Comparison of ENCODE assay signal across 1 cellular context in genomic region chr19:15418112-15418587, GRCh38.
TF ChIP-seq lines count a peak whose summit lies in the region.

No MANE protein-coding gene starts in this region.

TF ChIP-seq in SK-N-SH, 30 proteins besides CTCF, POLR2A, EP300 and RAD21:
- TF ChIP-seq SMC3 (IDR thresholded peaks at IDR 0.05; ENCODE audit: low read depth, low read length) (no peak), TAF1 (IDR thresholded peaks at IDR 0.05; ENCODE audit: borderline replicate concordance, low read depth, low read length) (no peak), RXRA (IDR thresholded peaks at IDR 0.05; ENCODE audit: borderline replicate concordance, low read depth) (no peak), FOXM1 (IDR thresholded peaks at IDR 0.05; ENCODE audit: low read depth) (no peak), PBX3 (IDR thresholded peaks at IDR 0.05) (no peak), NFIC (IDR thresholded peaks at IDR 0.05; ENCODE audit: borderline replicate concordance) (no peak), NRF1 (IDR thresholded peaks at IDR 0.05; ENCODE audit: low read depth, low read length) (no peak), MAX (IDR thresholded peaks at IDR 0.05; ENCODE audit: low read depth) (no peak), RFX5 (IDR thresholded peaks at IDR 0.05; ENCODE audit: low read length) (no peak), RCOR1 (IDR thresholded peaks at IDR 0.05; ENCODE audit: low read length) (no peak), ELF1 (IDR thresholded peaks at IDR 0.05) (no peak), FOSL2 (IDR thresholded peaks at IDR 0.05; ENCODE audit: borderline replicate concordance, low read depth) (no peak)
- TF ChIP-seq, protein P1, sequence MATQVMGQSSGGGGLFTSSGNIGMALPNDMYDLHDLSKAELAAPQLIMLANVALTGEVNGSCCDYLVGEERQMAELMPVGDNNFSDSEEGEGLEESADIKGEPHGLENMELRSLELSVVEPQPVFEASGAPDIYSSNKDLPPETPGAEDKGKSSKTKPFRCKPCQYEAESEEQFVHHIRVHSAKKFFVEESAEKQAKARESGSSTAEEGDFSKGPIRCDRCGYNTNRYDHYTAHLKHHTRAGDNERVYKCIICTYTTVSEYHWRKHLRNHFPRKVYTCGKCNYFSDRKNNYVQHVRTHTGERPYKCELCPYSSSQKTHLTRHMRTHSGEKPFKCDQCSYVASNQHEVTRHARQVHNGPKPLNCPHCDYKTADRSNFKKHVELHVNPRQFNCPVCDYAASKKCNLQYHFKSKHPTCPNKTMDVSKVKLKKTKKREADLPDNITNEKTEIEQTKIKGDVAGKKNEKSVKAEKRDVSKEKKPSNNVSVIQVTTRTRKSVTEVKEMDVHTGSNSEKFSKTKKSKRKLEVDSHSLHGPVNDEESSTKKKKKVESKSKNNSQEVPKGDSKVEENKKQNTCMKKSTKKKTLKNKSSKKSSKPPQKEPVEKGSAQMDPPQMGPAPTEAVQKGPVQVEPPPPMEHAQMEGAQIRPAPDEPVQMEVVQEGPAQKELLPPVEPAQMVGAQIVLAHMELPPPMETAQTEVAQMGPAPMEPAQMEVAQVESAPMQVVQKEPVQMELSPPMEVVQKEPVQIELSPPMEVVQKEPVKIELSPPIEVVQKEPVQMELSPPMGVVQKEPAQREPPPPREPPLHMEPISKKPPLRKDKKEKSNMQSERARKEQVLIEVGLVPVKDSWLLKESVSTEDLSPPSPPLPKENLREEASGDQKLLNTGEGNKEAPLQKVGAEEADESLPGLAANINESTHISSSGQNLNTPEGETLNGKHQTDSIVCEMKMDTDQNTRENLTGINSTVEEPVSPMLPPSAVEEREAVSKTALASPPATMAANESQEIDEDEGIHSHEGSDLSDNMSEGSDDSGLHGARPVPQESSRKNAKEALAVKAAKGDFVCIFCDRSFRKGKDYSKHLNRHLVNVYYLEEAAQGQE (IDR thresholded peaks at IDR 0.05; ENCODE audit: low read depth, low read length), result no peak
- TF ChIP-seq, protein P2, sequence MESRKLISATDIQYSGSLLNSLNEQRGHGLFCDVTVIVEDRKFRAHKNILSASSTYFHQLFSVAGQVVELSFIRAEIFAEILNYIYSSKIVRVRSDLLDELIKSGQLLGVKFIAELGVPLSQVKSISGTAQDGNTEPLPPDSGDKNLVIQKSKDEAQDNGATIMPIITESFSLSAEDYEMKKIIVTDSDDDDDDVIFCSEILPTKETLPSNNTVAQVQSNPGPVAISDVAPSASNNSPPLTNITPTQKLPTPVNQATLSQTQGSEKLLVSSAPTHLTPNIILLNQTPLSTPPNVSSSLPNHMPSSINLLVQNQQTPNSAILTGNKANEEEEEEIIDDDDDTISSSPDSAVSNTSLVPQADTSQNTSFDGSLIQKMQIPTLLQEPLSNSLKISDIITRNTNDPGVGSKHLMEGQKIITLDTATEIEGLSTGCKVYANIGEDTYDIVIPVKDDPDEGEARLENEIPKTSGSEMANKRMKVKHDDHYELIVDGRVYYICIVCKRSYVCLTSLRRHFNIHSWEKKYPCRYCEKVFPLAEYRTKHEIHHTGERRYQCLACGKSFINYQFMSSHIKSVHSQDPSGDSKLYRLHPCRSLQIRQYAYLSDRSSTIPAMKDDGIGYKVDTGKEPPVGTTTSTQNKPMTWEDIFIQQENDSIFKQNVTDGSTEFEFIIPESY (IDR thresholded peaks at IDR 0.05; ENCODE audit: borderline replicate concordance, low read depth), result no peak
TF ChIP-seq in SK-N-SH: peak in this region for 0.
